ENCODE assay signal across 1 cellular context in the genomic region with DNA sequence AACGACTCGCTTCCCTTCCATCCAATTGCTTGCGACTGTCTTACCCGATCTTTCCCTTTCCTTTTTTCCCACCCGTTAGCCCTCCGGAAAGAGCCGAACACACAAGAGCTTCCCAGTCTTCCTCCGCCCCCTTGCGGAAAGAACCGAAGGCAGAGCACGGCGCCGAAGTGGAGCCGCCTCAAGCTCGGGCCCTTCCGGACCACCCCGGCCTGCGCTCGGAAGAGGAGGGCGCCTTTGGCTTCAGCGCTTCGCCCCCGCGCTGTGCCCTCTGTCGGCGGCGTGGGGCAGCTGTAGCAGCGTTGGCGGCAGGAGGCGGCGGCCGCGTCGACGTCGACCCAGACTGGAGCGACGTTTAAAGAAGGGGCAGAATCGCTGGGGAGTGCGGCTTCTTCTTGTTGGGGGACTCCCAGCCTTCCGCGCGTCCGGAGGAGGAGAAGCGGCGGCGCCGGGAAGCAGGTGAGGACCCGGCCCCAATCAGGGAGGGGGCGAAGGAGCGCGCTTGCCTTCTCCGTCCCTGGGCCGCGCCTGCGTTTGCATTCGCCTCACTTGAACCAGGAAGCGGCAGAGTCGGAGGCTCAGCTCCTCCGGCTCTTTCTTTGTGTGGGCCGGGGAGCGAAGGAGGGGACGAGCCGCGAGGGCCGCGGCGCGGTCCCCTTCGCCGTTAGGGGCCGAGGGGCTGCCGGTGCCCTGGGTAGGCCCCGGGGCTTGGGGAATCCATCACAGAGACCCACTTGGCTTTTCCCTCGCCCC.
TF ChIP-seq lines count a peak whose summit lies in the region.

TSS of gene ZBTB33 (plus strand) at position 291 of the 750 bp plus-strand sequence. CDS start 2,604 bp downstream, outside the sequence.

TF ChIP-seq in HepG2, 621 proteins besides CTCF, POLR2A, EP300 and RAD21 (continued from another document and continues in another):
- TF ChIP-seq SOX6 (IDR thresholded peaks at IDR 0.05) (no peak), SOX6 (CRISPR knock-in tag; IDR thresholded peaks at IDR 0.05) (peak; percentile 59; the same call in 1 of the 2 replicates), GZF1 (CRISPR knock-in tag; IDR thresholded peaks at IDR 0.05) (no peak), ZFYVE20 (CRISPR knock-in tag; IDR thresholded peaks at IDR 0.05; ENCODE audit: borderline replicate concordance, low read depth) (no peak), ZSCAN12 (CRISPR knock-in tag; IDR thresholded peaks at IDR 0.05) (no peak), ZNF83 (CRISPR knock-in tag; IDR thresholded peaks at IDR 0.05; ENCODE audit: borderline replicate concordance) (no peak), DR1 (CRISPR knock-in tag; IDR thresholded peaks at IDR 0.05) (0 out of 2 replicates have a peak, but pooled peaks have one; percentile 25), RARG (CRISPR knock-in tag; IDR thresholded peaks at IDR 0.05; ENCODE audit: low read depth) (no peak), ARID5B (CRISPR knock-in tag; IDR thresholded peaks at IDR 0.05) (peak; percentile 63), ATAD3A (CRISPR knock-in tag; IDR thresholded peaks at IDR 0.05) (no peak), ZNF407 (CRISPR knock-in tag; IDR thresholded peaks at IDR 0.05; ENCODE audit: not compliant biosample characterization) (no peak), ISX (CRISPR knock-in tag; conservative IDR thresholded peaks at IDR 0.05) (no peak), LCORL (IDR thresholded peaks at IDR 0.05) (no peak), LCORL (CRISPR knock-in tag; IDR thresholded peaks at IDR 0.05) (0 out of 2 replicates have a peak, but pooled peaks have one; percentile 57), ZNF414 (CRISPR knock-in tag; IDR thresholded peaks at IDR 0.05) (0 out of 2 replicates have a peak, but pooled peaks have one; percentile 31), HDAC1 (CRISPR knock-in tag; IDR thresholded peaks at IDR 0.05) (peak; percentile 69), RBFOX2 (IDR thresholded peaks at IDR 0.05; ENCODE audit: low read depth, low read length) (peak; percentile 88), ZNF605 (CRISPR knock-in tag; IDR thresholded peaks at IDR 0.05) (no peak), ZFP37 (CRISPR knock-in tag; IDR thresholded peaks at IDR 0.05; ENCODE audit: borderline replicate concordance) (no peak), KLF15 (CRISPR knock-in tag; IDR thresholded peaks at IDR 0.05; ENCODE audit: borderline replicate concordance) (no peak; the same call in 1 of the 2 replicates), ZBTB42 (CRISPR knock-in tag; IDR thresholded peaks at IDR 0.05) (no peak), FOXK2 (IDR thresholded peaks at IDR 0.05) (no peak), MYC (CRISPR knock-in tag; IDR thresholded peaks at IDR 0.05; ENCODE audit: borderline replicate concordance) (peak; percentile 63; the same call in 1 of the 2 replicates), REPIN1 (CRISPR knock-in tag; IDR thresholded peaks at IDR 0.05; ENCODE audit: borderline replicate concordance, low read depth) (peak; percentile 70; the same call in 1 of the 2 replicates), ZSCAN21 (CRISPR knock-in tag; IDR thresholded peaks at IDR 0.05; ENCODE audit: borderline replicate concordance) (no peak), ZNF430 (CRISPR knock-in tag; IDR thresholded peaks at IDR 0.05) (no peak), MIXL1 (CRISPR knock-in tag; IDR thresholded peaks at IDR 0.05) (0 out of 2 replicates have a peak, but pooled peaks have one; percentile 29), ARID2 (CRISPR knock-in tag; IDR thresholded peaks at IDR 0.05; ENCODE audit: borderline replicate concordance) (0 out of 2 replicates have a peak, but pooled peaks have one; percentile 56), ARNT2 (CRISPR knock-in tag; IDR thresholded peaks at IDR 0.05; ENCODE audit: low read depth) (no peak), ZFP91 (CRISPR knock-in tag; IDR thresholded peaks at IDR 0.05; ENCODE audit: borderline replicate concordance) (peak; percentile 71)
- TF ChIP-seq, protein P1, sequence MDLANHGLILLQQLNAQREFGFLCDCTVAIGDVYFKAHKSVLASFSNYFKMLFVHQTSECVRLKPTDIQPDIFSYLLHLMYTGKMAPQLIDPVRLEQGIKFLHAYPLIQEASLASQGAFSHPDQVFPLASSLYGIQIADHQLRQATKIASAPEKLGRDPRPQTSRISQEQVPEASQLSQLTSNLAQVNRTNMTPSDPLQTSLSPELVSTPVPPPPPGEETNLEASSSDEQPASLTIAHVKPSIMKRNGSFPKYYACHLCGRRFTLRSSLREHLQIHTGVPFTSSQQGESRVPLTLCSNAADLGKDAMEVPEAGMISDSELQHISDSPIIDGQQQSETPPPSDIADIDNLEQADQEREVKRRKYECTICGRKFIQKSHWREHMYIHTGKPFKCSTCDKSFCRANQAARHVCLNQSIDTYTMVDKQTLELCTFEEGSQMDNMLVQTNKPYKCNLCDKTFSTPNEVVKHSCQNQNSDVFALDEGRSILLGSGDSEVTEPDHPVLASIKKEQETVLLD (CRISPR knock-in tag; IDR thresholded peaks at IDR 0.05; ENCODE audit: low read depth): no peak
- TF ChIP-seq, protein P2, sequence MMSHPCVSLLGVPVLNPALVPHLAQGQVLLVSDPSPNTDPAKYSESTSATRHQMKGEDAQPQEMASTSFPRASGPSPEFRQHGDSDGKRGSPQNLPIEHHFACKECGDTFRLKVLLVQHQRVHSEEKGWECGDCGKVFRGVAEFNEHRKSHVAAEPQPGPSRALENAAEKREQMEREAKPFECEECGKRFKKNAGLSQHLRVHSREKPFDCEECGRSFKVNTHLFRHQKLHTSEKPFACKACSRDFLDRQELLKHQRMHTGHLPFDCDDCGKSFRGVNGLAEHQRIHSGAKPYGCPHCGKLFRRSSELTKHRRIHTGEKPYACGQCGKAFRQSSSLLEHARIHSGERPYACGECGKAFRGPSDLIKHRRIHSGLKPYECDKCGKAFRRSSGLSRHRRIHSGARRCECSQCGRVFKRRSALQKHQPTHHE (CRISPR knock-in tag; IDR thresholded peaks at IDR 0.05; ENCODE audit: borderline replicate concordance): peak; percentile 25; the same call in 1 of the 2 replicates
- TF ChIP-seq, protein P3, sequence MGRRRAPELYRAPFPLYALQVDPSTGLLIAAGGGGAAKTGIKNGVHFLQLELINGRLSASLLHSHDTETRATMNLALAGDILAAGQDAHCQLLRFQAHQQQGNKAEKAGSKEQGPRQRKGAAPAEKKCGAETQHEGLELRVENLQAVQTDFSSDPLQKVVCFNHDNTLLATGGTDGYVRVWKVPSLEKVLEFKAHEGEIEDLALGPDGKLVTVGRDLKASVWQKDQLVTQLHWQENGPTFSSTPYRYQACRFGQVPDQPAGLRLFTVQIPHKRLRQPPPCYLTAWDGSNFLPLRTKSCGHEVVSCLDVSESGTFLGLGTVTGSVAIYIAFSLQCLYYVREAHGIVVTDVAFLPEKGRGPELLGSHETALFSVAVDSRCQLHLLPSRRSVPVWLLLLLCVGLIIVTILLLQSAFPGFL (CRISPR knock-in tag; IDR thresholded peaks at IDR 0.05): no peak
- TF ChIP-seq, protein P4, sequence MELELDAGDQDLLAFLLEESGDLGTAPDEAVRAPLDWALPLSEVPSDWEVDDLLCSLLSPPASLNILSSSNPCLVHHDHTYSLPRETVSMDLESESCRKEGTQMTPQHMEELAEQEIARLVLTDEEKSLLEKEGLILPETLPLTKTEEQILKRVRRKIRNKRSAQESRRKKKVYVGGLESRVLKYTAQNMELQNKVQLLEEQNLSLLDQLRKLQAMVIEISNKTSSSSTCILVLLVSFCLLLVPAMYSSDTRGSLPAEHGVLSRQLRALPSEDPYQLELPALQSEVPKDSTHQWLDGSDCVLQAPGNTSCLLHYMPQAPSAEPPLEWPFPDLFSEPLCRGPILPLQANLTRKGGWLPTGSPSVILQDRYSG (CRISPR knock-in tag; IDR thresholded peaks at IDR 0.05): no peak
